In genomic region chr2:202634556-202635440, GRCh38 we compare ENCODE assay signal across 1 cellular context.
A peak's percentile ranks its signal among the peaks of the same experiment; 100 is the strongest.
TF ChIP-seq lines count a peak whose summit lies in the region.

Gene FAM117B, plus strand, starts transcription at chr2:202634969. Its CDS starts 219 bp downstream, at chr2:202635188.

TF ChIP-seq in HepG2, 621 proteins besides CTCF, POLR2A, EP300 and RAD21 (continued from another document and continues in another):
- TF ChIP-seq MYNN (CRISPR knock-in tag; IDR thresholded peaks at IDR 0.05; ENCODE audit: low read depth) (no peak), RNF2 (conservative IDR thresholded peaks at IDR 0.05; ENCODE audit: low read depth) (no peak), IKZF1 (IDR thresholded peaks at IDR 0.05) (no peak), ZNF557 (CRISPR knock-in tag; IDR thresholded peaks at IDR 0.05) (0 out of 2 replicates have a peak, but pooled peaks have one; percentile 82), ZNF230 (CRISPR knock-in tag; IDR thresholded peaks at IDR 0.05) (no peak; the same call in 1 of the 2 replicates), SNRNP70 (IDR thresholded peaks at IDR 0.05; ENCODE audit: low read depth, low read length) (no peak), SP140L (CRISPR knock-in tag; IDR thresholded peaks at IDR 0.05; ENCODE audit: borderline replicate concordance) (no peak), JARID2 (CRISPR knock-in tag; IDR thresholded peaks at IDR 0.05; ENCODE audit: insufficient replicate concordance) (no peak), ZBTB20 (CRISPR knock-in tag; IDR thresholded peaks at IDR 0.05; ENCODE audit: borderline replicate concordance, low read depth) (peak; percentile 69; the same call in 1 of the 2 replicates), SMC3 (IDR thresholded peaks at IDR 0.05; ENCODE audit: low read length) (no peak), ZNF619 (CRISPR knock-in tag; IDR thresholded peaks at IDR 0.05) (peak; percentile 43; the same call in 1 of the 2 replicates), NR2F1 (CRISPR knock-in tag; IDR thresholded peaks at IDR 0.05) (no peak), ZNF543 (CRISPR knock-in tag; IDR thresholded peaks at IDR 0.05) (no peak; the same call in 1 of the 2 replicates), ZNF143 (CRISPR knock-in tag; IDR thresholded peaks at IDR 0.05) (0 out of 2 replicates have a peak, but pooled peaks have one; percentile 29), MAFK (conservative IDR thresholded peaks at IDR 0.05 in 1 of 2, IDR thresholded peaks at IDR 0.05 in 1 of 2; ENCODE audit: low read length in 2 of 2) (no peak), HMGXB3 (CRISPR knock-in tag; IDR thresholded peaks at IDR 0.05; ENCODE audit: borderline replicate concordance) (no peak), ZNF180 (CRISPR knock-in tag; IDR thresholded peaks at IDR 0.05; ENCODE audit: borderline replicate concordance, low read depth) (no peak), ZNF329 (CRISPR knock-in tag; IDR thresholded peaks at IDR 0.05; ENCODE audit: low read depth) (peak; percentile 77), ZNF768 (CRISPR knock-in tag; IDR thresholded peaks at IDR 0.05) (no peak), ZNF737 (CRISPR knock-in tag; IDR thresholded peaks at IDR 0.05; ENCODE audit: borderline replicate concordance) (no peak; the same call in 1 of the 2 replicates), SNAI1 (CRISPR knock-in tag; IDR thresholded peaks at IDR 0.05; ENCODE audit: borderline replicate concordance) (peak; percentile 77; the same call in 1 of the 2 replicates), MIER2 (CRISPR knock-in tag; IDR thresholded peaks at IDR 0.05) (peak; percentile 72; the same call in 1 of the 2 replicates), NFRKB (IDR thresholded peaks at IDR 0.05) (no peak), STAG1 (CRISPR knock-in tag; IDR thresholded peaks at IDR 0.05) (0 out of 2 replicates have a peak, but pooled peaks have one; percentile 1), E2F5 (CRISPR knock-in tag; conservative IDR thresholded peaks at IDR 0.05) (peak; percentile 81), ZMYM3 (CRISPR knock-in tag; IDR thresholded peaks at IDR 0.05) (no peak; the same call in 1 of the 2 replicates), BATF2 (CRISPR knock-in tag; IDR thresholded peaks at IDR 0.05) (no peak), ZNF878 (CRISPR knock-in tag; IDR thresholded peaks at IDR 0.05) (peak; percentile 78), DRAP1 (CRISPR knock-in tag; IDR thresholded peaks at IDR 0.05) (peak; percentile 90), CCDC6 (CRISPR knock-in tag; IDR thresholded peaks at IDR 0.05) (peak; percentile 89), CBFB (CRISPR knock-in tag; IDR thresholded peaks at IDR 0.05) (peak; percentile 30; the same call in 1 of the 2 replicates), NONO (IDR thresholded peaks at IDR 0.05) (no peak), NONO (CRISPR knock-in tag; conservative IDR thresholded peaks at IDR 0.05) (peak; percentile 86; the same call in 1 of the 2 replicates), ZNF512 (CRISPR knock-in tag; IDR thresholded peaks at IDR 0.05) (no peak), ZNF883 (CRISPR knock-in tag; IDR thresholded peaks at IDR 0.05; ENCODE audit: not compliant biosample characterization) (peak; percentile 77), ZNF562 (CRISPR knock-in tag; IDR thresholded peaks at IDR 0.05; ENCODE audit: borderline replicate concordance) (no peak), ARID2 (CRISPR knock-in tag; IDR thresholded peaks at IDR 0.05; ENCODE audit: borderline replicate concordance) (peak; percentile 92), SYNCRIP (IDR thresholded peaks at IDR 0.05; ENCODE audit: insufficient read depth, low read depth, low read length) (no peak)
- TF ChIP-seq, protein P1, sequence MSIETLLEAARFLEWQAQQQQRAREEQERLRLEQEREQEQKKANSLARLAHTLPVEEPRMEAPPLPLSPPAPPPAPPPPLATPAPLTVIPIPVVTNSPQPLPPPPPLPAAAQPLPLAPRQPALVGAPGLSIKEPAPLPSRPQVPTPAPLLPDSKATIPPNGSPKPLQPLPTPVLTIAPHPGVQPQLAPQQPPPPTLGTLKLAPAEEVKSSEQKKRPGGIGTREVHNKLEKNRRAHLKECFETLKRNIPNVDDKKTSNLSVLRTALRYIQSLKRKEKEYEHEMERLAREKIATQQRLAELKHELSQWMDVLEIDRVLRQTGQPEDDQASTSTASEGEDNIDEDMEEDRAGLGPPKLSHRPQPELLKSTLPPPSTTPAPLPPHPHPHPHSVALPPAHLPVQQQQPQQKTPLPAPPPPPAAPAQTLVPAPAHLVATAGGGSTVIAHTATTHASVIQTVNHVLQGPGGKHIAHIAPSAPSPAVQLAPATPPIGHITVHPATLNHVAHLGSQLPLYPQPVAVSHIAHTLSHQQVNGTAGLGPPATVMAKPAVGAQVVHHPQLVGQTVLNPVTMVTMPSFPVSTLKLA (IDR thresholded peaks at IDR 0.05), result peak; percentile 78
- TF ChIP-seq, protein P2, sequence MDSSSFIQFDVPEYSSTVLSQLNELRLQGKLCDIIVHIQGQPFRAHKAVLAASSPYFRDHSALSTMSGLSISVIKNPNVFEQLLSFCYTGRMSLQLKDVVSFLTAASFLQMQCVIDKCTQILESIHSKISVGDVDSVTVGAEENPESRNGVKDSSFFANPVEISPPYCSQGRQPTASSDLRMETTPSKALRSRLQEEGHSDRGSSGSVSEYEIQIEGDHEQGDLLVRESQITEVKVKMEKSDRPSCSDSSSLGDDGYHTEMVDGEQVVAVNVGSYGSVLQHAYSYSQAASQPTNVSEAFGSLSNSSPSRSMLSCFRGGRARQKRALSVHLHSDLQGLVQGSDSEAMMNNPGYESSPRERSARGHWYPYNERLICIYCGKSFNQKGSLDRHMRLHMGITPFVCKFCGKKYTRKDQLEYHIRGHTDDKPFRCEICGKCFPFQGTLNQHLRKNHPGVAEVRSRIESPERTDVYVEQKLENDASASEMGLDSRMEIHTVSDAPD (CRISPR knock-in tag; IDR thresholded peaks at IDR 0.05), result peak; percentile 64; the same call in 1 of the 2 replicates
- TF ChIP-seq, protein P3, sequence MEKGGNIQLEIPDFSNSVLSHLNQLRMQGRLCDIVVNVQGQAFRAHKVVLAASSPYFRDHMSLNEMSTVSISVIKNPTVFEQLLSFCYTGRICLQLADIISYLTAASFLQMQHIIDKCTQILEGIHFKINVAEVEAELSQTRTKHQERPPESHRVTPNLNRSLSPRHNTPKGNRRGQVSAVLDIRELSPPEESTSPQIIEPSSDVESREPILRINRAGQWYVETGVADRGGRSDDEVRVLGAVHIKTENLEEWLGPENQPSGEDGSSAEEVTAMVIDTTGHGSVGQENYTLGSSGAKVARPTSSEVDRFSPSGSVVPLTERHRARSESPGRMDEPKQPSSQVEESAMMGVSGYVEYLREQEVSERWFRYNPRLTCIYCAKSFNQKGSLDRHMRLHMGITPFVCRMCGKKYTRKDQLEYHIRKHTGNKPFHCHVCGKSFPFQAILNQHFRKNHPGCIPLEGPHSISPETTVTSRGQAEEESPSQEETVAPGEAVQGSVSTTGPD (CRISPR knock-in tag; IDR thresholded peaks at IDR 0.05), result no peak
- TF ChIP-seq, protein P4, sequence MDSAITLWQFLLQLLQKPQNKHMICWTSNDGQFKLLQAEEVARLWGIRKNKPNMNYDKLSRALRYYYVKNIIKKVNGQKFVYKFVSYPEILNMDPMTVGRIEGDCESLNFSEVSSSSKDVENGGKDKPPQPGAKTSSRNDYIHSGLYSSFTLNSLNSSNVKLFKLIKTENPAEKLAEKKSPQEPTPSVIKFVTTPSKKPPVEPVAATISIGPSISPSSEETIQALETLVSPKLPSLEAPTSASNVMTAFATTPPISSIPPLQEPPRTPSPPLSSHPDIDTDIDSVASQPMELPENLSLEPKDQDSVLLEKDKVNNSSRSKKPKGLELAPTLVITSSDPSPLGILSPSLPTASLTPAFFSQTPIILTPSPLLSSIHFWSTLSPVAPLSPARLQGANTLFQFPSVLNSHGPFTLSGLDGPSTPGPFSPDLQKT (CRISPR knock-in tag; IDR thresholded peaks at IDR 0.05; ENCODE audit: borderline replicate concordance), result no peak
- TF ChIP-seq, protein P5, sequence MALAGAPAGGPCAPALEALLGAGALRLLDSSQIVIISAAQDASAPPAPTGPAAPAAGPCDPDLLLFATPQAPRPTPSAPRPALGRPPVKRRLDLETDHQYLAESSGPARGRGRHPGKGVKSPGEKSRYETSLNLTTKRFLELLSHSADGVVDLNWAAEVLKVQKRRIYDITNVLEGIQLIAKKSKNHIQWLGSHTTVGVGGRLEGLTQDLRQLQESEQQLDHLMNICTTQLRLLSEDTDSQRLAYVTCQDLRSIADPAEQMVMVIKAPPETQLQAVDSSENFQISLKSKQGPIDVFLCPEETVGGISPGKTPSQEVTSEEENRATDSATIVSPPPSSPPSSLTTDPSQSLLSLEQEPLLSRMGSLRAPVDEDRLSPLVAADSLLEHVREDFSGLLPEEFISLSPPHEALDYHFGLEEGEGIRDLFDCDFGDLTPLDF (CRISPR knock-in tag; IDR thresholded peaks at IDR 0.05), result peak; percentile 75; the same call in 1 of the 2 replicates
